Comparison of ENCODE assay signal across 18 cellular contexts in genomic region chr10:93224005-93224779, GRCh38.
DNase-seq lines count a peak whose midpoint lies in the region; ATAC-seq, FAIRE-seq and TF ChIP-seq lines count a peak whose summit lies in the region.
"Had no signal": no experiment of that assay in that cellular context is flagged by ENCODE, and none has a peak within 500 bp of the region (broad histone marks: within the 10 kb centered on the region; RNA-seq: fewer than 3 reads in every experiment).

No MANE protein-coding gene starts in this region.

- no peak overlapping the region for H3K23ac ChIP-seq in trophoblast cell (ENCODE audit: low read length)

- no peak overlapping the region for H4K12ac ChIP-seq in trophoblast cell (ENCODE audit: low read depth, low read length)

- H2AFZ ChIP-seq in trophoblast cell (ENCODE audit: insufficient read depth, low read length, poor library complexity) = peak overlapping the region; percentile 62

- no peak overlapping the region for H3K4me2 ChIP-seq in trophoblast cell (ENCODE audit: low read length)

- WGBS in trophoblast cell (ENCODE audit: extremely low coverage, insufficient coverage, insufficient read length) = no CpG with 5 or more reads among the region's 5 CpGs

- H3K4ac ChIP-seq in trophoblast cell (ENCODE audit: low read depth, low read length) = no peak overlapping the region

- H3K18ac ChIP-seq in trophoblast cell (ENCODE audit: low read length) = no peak overlapping the region

- no peak overlapping the region for H2BK5ac ChIP-seq in trophoblast cell (ENCODE audit: low read depth, low read length, poor library complexity)

- peak overlapping the region; percentile 43 for H2BK12ac ChIP-seq in trophoblast cell (ENCODE audit: low read length)

- no peaks in the 10 kb centered on the region for H3K79me1 ChIP-seq in trophoblast cell (ENCODE audit: low read length)

- H4K8ac ChIP-seq in trophoblast cell (ENCODE audit: low read depth, low read length) = peak overlapping the region; percentile 45

- no peak for ATAC-seq in HG03460 (IDR thresholded peaks at IDR 0.05; ENCODE audit: unreplicated experiment)
- ATAC-seq in omental fat pad (ENCODE audit: low FRiP score) = no peak
- ATAC-seq: activated T-helper 17 cell treated with anti-CD3 and anti-CD28 coated beads, Interleukin-2, amount 50 U/mL, for 72 hours; K562 had no signal

- peak; percentile 32 for FAIRE-seq in bronchial epithelial cell (lab: Jason Lieb, UNC)
- FAIRE-seq: GM12891, K562 had no signal

- no peak for TF ChIP-seq POLR2A in erythroblast (IDR thresholded peaks at IDR 0.05; ENCODE audit: low read length)

- H3K36me3 ChIP-seq in bronchial epithelial cell (ENCODE audit: control insufficient read depth, insufficient read depth, low read length) = no peaks in the 10 kb centered on the region
- no peaks in the 10 kb centered on the region for H3K36me3 ChIP-seq in trophoblast cell (ENCODE audit: control insufficient read depth in 1 of 2, insufficient read depth in 2 of 2, low read length in 2 of 2)
- H3K36me3 ChIP-seq: spleen, suprapubic skin had no signal

- no peaks in the 10 kb centered on the region for H3K27me3 ChIP-seq in bronchial epithelial cell (ENCODE audit: control insufficient read depth, insufficient read depth, low read length)
- no peaks in the 10 kb centered on the region for H3K27me3 ChIP-seq in trophoblast cell (ENCODE audit: insufficient read depth, low read length)
- H3K27me3 ChIP-seq: suprapubic skin had no signal

- peaks cover 0 to 2% of the 10 kb centered on the region in 2 experiments for H3K4me1 ChIP-seq in trophoblast cell (ENCODE audit: control insufficient read depth in 1 of 2, insufficient read depth in 2 of 2, low read length in 2 of 2)
- H3K4me1 ChIP-seq: suprapubic skin had no signal

- no peak overlapping the region for H3K4me3 ChIP-seq in bronchial epithelial cell (ENCODE audit: low read depth, low read length)
- no peak overlapping the region for H3K4me3 ChIP-seq in trophoblast cell (ENCODE audit: low read depth, low read length)
- H3K4me3 ChIP-seq: K562, spleen, suprapubic skin had no signal

- H3K79me2 ChIP-seq in trophoblast cell (ENCODE audit: control insufficient read depth, insufficient read depth, low read length, poor library complexity) = no peaks in the 10 kb centered on the region

- H2AK5ac ChIP-seq in trophoblast cell (ENCODE audit: low read length) = no peak overlapping the region

- peak; percentile 4 for DNase-seq in NCI-H146 (lab: John Stamatoyannopoulos, UW)
- DNase-seq in NCI-H146 treated with DMSO at 0.1 percent for 48 hours (lab: John Stamatoyannopoulos, UW; ENCODE audit: unreplicated experiment) = no peak
- peak; percentile 36 for DNase-seq in HuH-7 (ENCODE audit: low spot score)
- DNase-seq in bronchial epithelial cell (ENCODE audit: low read depth) = no peak
- DNase-seq in trophoblast cell = no peak
- DNase-seq in erythroblast (lab: John Stamatoyannopoulos, UW) = no peak
- no peak for DNase-seq in omental fat pad (ENCODE audit: low spot score)
- DNase-seq: activated CD4-positive, alpha-beta T cell treated with anti-CD3 and anti-CD28 coated beads, Interleukin-2, amount 50 U/mL, for 48 hours; midbrain; NCI-H1694 treated with DMSO at 0.1 percent for 48 hours; NCI-H526 treated with DMSO at 0.1 percent for 48 hours; spleen; T1000 had no signal

- TF ChIP-seq CTCF in bronchial epithelial cell (IDR thresholded peaks at IDR 0.05; ENCODE audit: insufficient read depth, low read length, severe bottlenecking) = peak; percentile 23
- TF ChIP-seq CTCF in omental fat pad (IDR thresholded peaks at IDR 0.05) = no peak

- no peak overlapping the region for H3K14ac ChIP-seq in trophoblast cell (ENCODE audit: low read length)

- H3K27ac ChIP-seq in trophoblast cell (ENCODE audit: low read depth, low read length) = no peak overlapping the region
- H3K27ac ChIP-seq: spleen, suprapubic skin had no signal

- H4K91ac ChIP-seq in trophoblast cell (ENCODE audit: low read depth, low read length) = peak overlapping the region; percentile 60

- H3K9me3 ChIP-seq in trophoblast cell (ENCODE audit: insufficient read depth, low read depth, low read length) = peaks cover 2% of the 10 kb centered on the region
- H3K9me3 ChIP-seq: spleen, suprapubic skin had no signal

- peak overlapping the region; percentile 19 for H2BK120ac ChIP-seq in trophoblast cell (ENCODE audit: insufficient read depth, low read length, poor library complexity)

- H3K9ac ChIP-seq in trophoblast cell (ENCODE audit: low read length) = no peak overlapping the region

Comparison
In these comparisons a context has a peak if more than half of its experiments do, and no peak if none do; other contexts are left out.
1. DNase-seq: peak in NCI-H146 (single experiment) and HuH-7 (single experiment); none in NCI-H146 treated with DMSO at 0.1 percent for 48 hours (single experiment), bronchial epithelial cell (single experiment), trophoblast cell (0 of 2), erythroblast (0 of 2) and omental fat pad (single experiment).